Comparison of ENCODE assay signal across 27 cellular contexts in the genomic region with DNA sequence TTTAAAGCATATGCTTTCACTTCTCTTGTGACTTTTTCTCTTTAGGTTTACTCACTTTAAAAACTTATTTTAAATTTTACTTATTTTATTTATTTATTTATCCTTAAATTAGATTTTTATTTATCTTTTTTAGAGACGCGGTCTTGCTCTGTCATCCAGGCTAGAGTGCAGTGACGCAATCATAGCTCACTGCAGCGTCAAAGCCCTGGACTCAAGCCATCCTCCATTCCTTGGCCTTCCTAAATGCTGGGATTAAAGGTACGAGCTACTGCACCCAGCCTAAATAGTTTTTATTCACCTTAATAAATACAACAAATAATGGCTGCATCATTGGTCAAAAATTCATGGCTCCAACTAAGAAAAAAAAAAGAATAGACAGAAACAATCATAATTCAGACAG.
DNase-seq lines count a peak whose midpoint lies in the region; ATAC-seq and TF ChIP-seq lines count a peak whose summit lies in the region.
"Had no signal": no experiment of that assay in that cellular context is flagged by ENCODE, and none has a peak within 500 bp of the region (broad histone marks: within the 10 kb centered on the region; RNA-seq: fewer than 3 reads in every experiment).

No MANE protein-coding gene starts in this region.

- no peak overlapping the region for H2AFZ ChIP-seq in IMR-90 (replicated peaks; ENCODE audit: low read length, poor library complexity)
- H2AFZ ChIP-seq in mammary epithelial cell (ENCODE audit: low read depth, low read length): no peak overlapping the region

- no peak overlapping the region for H2BK15ac ChIP-seq in IMR-90 (ENCODE audit: low read depth, low read length)

- no CpG with 5 or more reads among the region's 5 CpGs for WGBS in IMR-90 (ENCODE audit: extremely low coverage in 2 of 2, insufficient read length in 1 of 2), 2 experiments
- WGBS in mammary epithelial cell (ENCODE audit: low coverage, missing lambda C conversion rate): 18% methylated on average over 5 of the region's 5 CpGs

- H3K27me3 Mint-ChIP-seq in activated T-helper 17 cell treated with anti-CD3 and anti-CD28 coated beads, Interleukin-2, amount 50 U/mL, for 72 hours: no peaks in the 10 kb centered on the region
- H3K27me3 Mint-ChIP-seq: activated B cell treated with CpG ODN at 0.5 μM for 24 hours, T-cell had no signal

- no peaks in the 10 kb centered on the region for H3K79me2 ChIP-seq in mammary epithelial cell (ENCODE audit: insufficient read depth, low read length)

- H3K27ac Mint-ChIP-seq in activated T-helper 17 cell treated with anti-CD3 and anti-CD28 coated beads, Interleukin-2, amount 50 U/mL, for 72 hours: no peak overlapping the region
- H3K27ac Mint-ChIP-seq: activated B cell treated with CpG ODN at 0.5 μM for 24 hours; activated T-cell treated with anti-CD3 and anti-CD28 coated beads, Interleukin-2, amount 50 U/mL, for 72 hours; nephron progenitor cell; T-cell had no signal

- intact Hi-C loops in IMR-90 (cut with micrococcal nuclease): no loop called here
- intact Hi-C loops in mammary epithelial cell (cut with micrococcal nuclease): no loop called here

- H3K36me3 ChIP-seq in IMR-90 (ENCODE audit: control insufficient read depth, insufficient read depth, low read length) (no peaks in the 10 kb centered on the region), mammary epithelial cell (ENCODE audit: insufficient read depth, low read length) (no peaks in the 10 kb centered on the region)
- H3K36me3 ChIP-seq: esophagus muscularis mucosa, ovary, suprapubic skin, upper lobe of right lung had no signal

- no peaks in the 10 kb centered on the region for H3K9me1 ChIP-seq in IMR-90 (ENCODE audit: insufficient read depth, low read length)

- in situ Hi-C loops in IMR-90 (cut with MboI; ENCODE audit: low sequenced_read_pairs): no loop called here
- in situ Hi-C loops in mammary epithelial cell (cut with MboI; ENCODE audit: low sequenced_read_pairs in 2 of 2): no loop called here
- in situ Hi-C loops in ACHN (cut with HindIII; ENCODE audit: low pct_ligation_motif_present, low pct_unique_long_range_greater_than_20kb, low sequenced_read_pairs): no loop called here

- H3K18ac ChIP-seq in IMR-90 (ENCODE audit: low read depth, low read length): no peak overlapping the region

- dilution Hi-C loops in IMR-90 (cut with HindIII; ENCODE audit: low sequenced_read_pairs, unreplicated experiment) (no loop called here), mammary epithelial cell (cut with HindIII; ENCODE audit: low sequenced_read_pairs) (no loop called here)

- H3K14ac ChIP-seq in IMR-90 (replicated peaks; ENCODE audit: low read depth, low read length): no peak overlapping the region

- CTCF ChIA-PET in IMR-90 (lab: Yijun Ruan, JAX): no interaction called here
- CTCF ChIA-PET in mammary epithelial cell (lab: Charles Lee; ENCODE audit: low non-redundant PET): no interaction called here

- H4K20me1 ChIP-seq in IMR-90 (ENCODE audit: insufficient read depth, low read length): no peaks in the 10 kb centered on the region
- no peaks in the 10 kb centered on the region for H4K20me1 ChIP-seq in mammary epithelial cell (ENCODE audit: insufficient read depth, low read length)

- no peak overlapping the region for H3K23ac ChIP-seq in IMR-90 (ENCODE audit: low read depth, low read length)

- H3K56ac ChIP-seq in IMR-90 (ENCODE audit: extremely low read depth, insufficient read depth, low read length): no peak overlapping the region

- no peaks in the 10 kb centered on the region for H3K27me3 ChIP-seq in IMR-90 (ENCODE audit: control insufficient read depth, insufficient read depth, low read length)
- no peaks in the 10 kb centered on the region for H3K27me3 ChIP-seq in mammary epithelial cell (ENCODE audit: insufficient read depth, low read length)
- H3K27me3 ChIP-seq: esophagus muscularis mucosa, ovary, suprapubic skin, upper lobe of right lung had no signal

- no peak overlapping the region for H3K4me3 Mint-ChIP-seq in activated T-helper 17 cell treated with anti-CD3 and anti-CD28 coated beads, Interleukin-2, amount 50 U/mL, for 72 hours
- H3K4me3 Mint-ChIP-seq: activated B cell treated with CpG ODN at 0.5 μM for 24 hours; activated T-cell treated with anti-CD3 and anti-CD28 coated beads, Interleukin-2, amount 50 U/mL, for 72 hours; nephron progenitor cell; T-cell had no signal

- H3K36me3 Mint-ChIP-seq in activated T-helper 17 cell treated with anti-CD3 and anti-CD28 coated beads, Interleukin-2, amount 50 U/mL, for 72 hours (ENCODE audit: low read depth): no peaks in the 10 kb centered on the region
- H3K36me3 Mint-ChIP-seq: T-cell had no signal

- H3K4me1 Mint-ChIP-seq in activated T-helper 17 cell treated with anti-CD3 and anti-CD28 coated beads, Interleukin-2, amount 50 U/mL, for 72 hours: no peaks in the 10 kb centered on the region
- H3K4me1 Mint-ChIP-seq: activated B cell treated with CpG ODN at 0.5 μM for 24 hours, nephron progenitor cell, T-cell had no signal

- H3K4me3 ChIP-seq in IMR-90 (ENCODE audit: insufficient read depth, low read depth, low read length) (no peak overlapping the region), mammary epithelial cell (replicated peaks in 1 of 3; ENCODE audit: insufficient read depth in 1 of 3, low read depth in 2 of 3, low read length in 3 of 3) (no peak overlapping the region), fibroblast of villous mesenchyme (ENCODE audit: low read depth, low read length) (no peak overlapping the region)
- H3K4me3 ChIP-seq: esophagus muscularis mucosa, ovary, suprapubic skin, upper lobe of right lung had no signal

- H3K4me2 ChIP-seq in IMR-90 (ENCODE audit: low read depth, low read length): no peak overlapping the region
- H3K4me2 ChIP-seq in mammary epithelial cell (ENCODE audit: insufficient read depth, low read depth, low read length): no peak overlapping the region

- no peak overlapping the region for H3K9ac ChIP-seq in IMR-90 (ENCODE audit: low read depth, low read length)
- no peak overlapping the region for H3K9ac ChIP-seq in mammary epithelial cell (ENCODE audit: insufficient read depth, low read length)

- no peaks in the 10 kb centered on the region for H3K9me3 ChIP-seq in IMR-90 (ENCODE audit: control insufficient read depth, insufficient read depth, low read length)
- H3K9me3 ChIP-seq in mammary epithelial cell (replicated peaks; ENCODE audit: insufficient read depth, low read length): no peaks in the 10 kb centered on the region
- H3K9me3 ChIP-seq: esophagus muscularis mucosa, ovary, suprapubic skin, upper lobe of right lung had no signal

- H4K8ac ChIP-seq in IMR-90 (ENCODE audit: low read depth in 2 of 2, low read length in 2 of 2): no peak overlapping the region

- H2AK9ac ChIP-seq in IMR-90 (replicated peaks; ENCODE audit: low read depth, low read length, poor library complexity): no peak overlapping the region

- DNase-seq in Daoy (ENCODE audit: low read depth) (peak; percentile 6), IMR-90 (peak; percentile 70), mammary epithelial cell (peak; percentile 17), fibroblast of villous mesenchyme (ENCODE audit: low read depth) (peak; percentile 42), ACHN (no peak), SHP77 treated with DMSO at 0.1 percent for 48 hours (lab: John Stamatoyannopoulos, UW) (no peak)
- DNase-seq: activated B cell treated with CpG ODN at 0.5 μM for 24 hours; activated CD4-positive, alpha-beta T cell treated with anti-CD3 and anti-CD28 coated beads, Interleukin-2, amount 50 U/mL, for 1 hour; activated naive CD4-positive, alpha-beta T cell treated with Interleukin-2 at 50 U/mL for 16 hours; activated T-cell treated with anti-CD3 and anti-CD28 coated beads, Interleukin-2, amount 50 U/mL, for 72 hours; cerebellar nuclear complex; DMS79 treated with DMSO at 0.1 percent for 48 hours; GOT3; hippocampal formation; NCI-H1417 treated with DMSO at 0.1 percent for 48 hours; NCI-H2081; nephron progenitor cell; RPMI8226; small intestine; stimulated activated naive CD4-positive, alpha-beta T cell; T-cell; upper lobe of right lung had no signal

- no TSS peak for BruUV-seq in IMR-90 (replicated peaks; lab: Mats Ljungman, UMichigan)
- BruUV-seq in mammary epithelial cell (replicated peaks; lab: Mats Ljungman, UMichigan): no TSS peak

- no peak for TF ChIP-seq POLR2A in IMR-90 (IDR thresholded peaks at IDR 0.05; ENCODE audit: low read depth, low read length)

- H3K9me3 Mint-ChIP-seq in activated T-helper 17 cell treated with anti-CD3 and anti-CD28 coated beads, Interleukin-2, amount 50 U/mL, for 72 hours: peaks cover 16% of the 10 kb centered on the region
- H3K9me3 Mint-ChIP-seq: activated B cell treated with CpG ODN at 0.5 μM for 24 hours, nephron progenitor cell had no signal

- no peak overlapping the region for H2BK120ac ChIP-seq in IMR-90 (ENCODE audit: low read depth, low read length)

- H3K27ac ChIP-seq in IMR-90 (ENCODE audit: insufficient read depth, low read length): no peak overlapping the region
- no peak overlapping the region for H3K27ac ChIP-seq in mammary epithelial cell (ENCODE audit: insufficient read depth, low read depth, low read length)
- H3K27ac ChIP-seq: esophagus muscularis mucosa, HL-60, ovary, suprapubic skin, upper lobe of right lung had no signal

- no peaks in the 10 kb centered on the region for H3K79me1 ChIP-seq in IMR-90 (ENCODE audit: low read depth in 1 of 2, low read length in 2 of 2)

- no peak overlapping the region for H2AK5ac ChIP-seq in IMR-90 (ENCODE audit: low read depth, low read length)

- no peak overlapping the region for H4K5ac ChIP-seq in IMR-90 (ENCODE audit: low read depth, low read length)

- ATAC-seq in IMR-90 (ENCODE audit: low read depth): no peak
- no peak for ATAC-seq in activated T-helper 17 cell treated with anti-CD3 and anti-CD28 coated beads, Interleukin-2, amount 50 U/mL, for 72 hours (replicated peaks)
- ATAC-seq: activated T-cell treated with anti-CD3 and anti-CD28 coated beads, Interleukin-2, amount 50 U/mL, for 72 hours; T-cell; upper lobe of right lung had no signal

- H2BK5ac ChIP-seq in IMR-90 (ENCODE audit: low read depth, low read length, poor library complexity, severe bottlenecking): no peak overlapping the region

- H3K4ac ChIP-seq in IMR-90 (ENCODE audit: low read depth, low read length): no peak overlapping the region

- TF ChIP-seq CTCF in IMR-90 (conservative IDR thresholded peaks at IDR 0.05; ENCODE audit: low read depth, low read length) (no peak), mammary epithelial cell (conservative IDR thresholded peaks at IDR 0.05 in 1 of 2, IDR thresholded peaks at IDR 0.05 in 1 of 2; ENCODE audit: extremely low read depth in 1 of 2, insufficient read depth in 1 of 2, low read depth in 1 of 2, low read length in 2 of 2) (no peak), fibroblast of villous mesenchyme (IDR thresholded peaks at IDR 0.05; ENCODE audit: insufficient read depth, low read depth, low read length) (no peak)

- no peak for TF ChIP-seq RAD21 in IMR-90 (IDR thresholded peaks at IDR 0.05; ENCODE audit: low read length)

- POLR2A ChIA-PET in IMR-90 (lab: Charles Lee; ENCODE audit: unreplicated experiment): interaction anchor here (0.6 kb wide), 1 partner anchor 40 kb away, joined by 3 read pairs; no protein-coding TSS in a partner anchor

- H4K91ac ChIP-seq in IMR-90 (ENCODE audit: insufficient read depth, low read depth, low read length): no peak overlapping the region

- H3K4me1 ChIP-seq in IMR-90 (ENCODE audit: control insufficient read depth, insufficient read depth, low read length) (no peaks in the 10 kb centered on the region), mammary epithelial cell (ENCODE audit: insufficient read depth, low read length) (peaks cover 3% of the 10 kb centered on the region)
- H3K4me1 ChIP-seq: suprapubic skin, upper lobe of right lung had no signal

- H2BK20ac ChIP-seq in IMR-90 (ENCODE audit: low read depth, low read length): no peak overlapping the region

Comparison
In these comparisons a context has a peak if more than half of its experiments do, and no peak if none do; other contexts are left out.
1. DNase-seq: peak in Daoy (single experiment), IMR-90 (single experiment), mammary epithelial cell (single experiment) and fibroblast of villous mesenchyme (single experiment); none in ACHN (single experiment) and SHP77 treated with DMSO at 0.1 percent for 48 hours (single experiment).